Comparison of ENCODE assay signal across 21 cellular contexts in the genomic region with DNA sequence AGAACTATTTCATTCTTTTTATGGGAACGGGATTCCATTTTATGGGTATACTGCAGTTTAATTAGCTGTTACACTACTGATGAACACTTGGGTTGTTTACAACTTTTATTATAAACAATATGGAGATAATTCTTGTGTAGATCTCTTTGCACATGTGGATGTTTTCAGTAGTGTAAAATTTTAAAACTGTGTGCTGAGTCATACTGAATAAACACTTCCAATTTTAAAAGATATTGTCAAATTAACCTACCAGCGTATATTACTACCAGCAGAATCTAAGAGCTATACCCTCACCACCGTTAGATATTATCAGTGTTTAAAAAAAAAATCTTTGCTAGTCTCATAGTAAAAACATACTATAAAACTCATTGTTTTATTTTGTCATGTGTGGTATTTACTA.
"Had no signal": no experiment of that assay in that cellular context is flagged by ENCODE, and none has a peak within 500 bp of the region (broad histone marks: within the 10 kb centered on the region; RNA-seq: fewer than 3 reads in every experiment).

No MANE protein-coding gene starts in this region.

- H3K9me3 ChIP-seq: MG63, SJCRH30 had no signal

- H3K27ac ChIP-seq: SJCRH30 had no signal

- DNase-seq: KBM-7, MG63, NCI-H1092, NCI-H1105 treated with DMSO at 0.1 percent for 48 hours, NCI-H1436, NCI-H187, NCI-H2029, NCI-H2081 treated with DMSO at 0.1 percent for 48 hours, NCI-H2171, NCI-H226, NCI-H446, NCI-H510A, NCI-H524 treated with DMSO at 0.1 percent for 48 hours, NCI-H69, NCI-H774, SHP77 treated with DMSO at 0.1 percent for 48 hours, SJCRH30, T-helper 1 cell had no signal

- H3K36me3 ChIP-seq: MG63, SJCRH30 had no signal

- ATAC-seq: Panc1, Right ventricle myocardium inferior, SK-N-SH treated with all-trans-retinoic acid at 6 μM for 48 hours had no signal

- H3K27me3 ChIP-seq: MG63, SJCRH30 had no signal

- H3K4me3 ChIP-seq: MG63, SJCRH30 had no signal

- H3K4me1 ChIP-seq: SJCRH30 had no signal
